In genomic region chr4:82044141-82044993, GRCh38 we compare ENCODE assay signal across 8 cellular contexts.
DNase-seq lines count a peak whose midpoint lies in the region; ATAC-seq and TF ChIP-seq lines count a peak whose summit lies in the region.

No MANE protein-coding gene starts in this region.

- no peaks in the 10 kb centered on the region for H3K4me1 Mint-ChIP-seq in central memory CD8-positive, alpha-beta T cell

- no peak overlapping the region for H3K27ac Mint-ChIP-seq in central memory CD8-positive, alpha-beta T cell (ENCODE audit: low read depth)

- no peak overlapping the region for H3K4me3 Mint-ChIP-seq in central memory CD8-positive, alpha-beta T cell

- no peaks in the 10 kb centered on the region for H3K36me3 ChIP-seq in kidney epithelial cell (ENCODE audit: control insufficient read depth, insufficient read depth, low read length)

- H3K27me3 Mint-ChIP-seq in central memory CD8-positive, alpha-beta T cell: peaks cover 56% of the 10 kb centered on the region

- CTCF ChIA-PET in AG04450 (lab: Charles Lee): interaction anchor here (0.6 kb wide), 1 partner anchor 1587 kb away, joined by 3 read pairs; no protein-coding TSS in a partner anchor

- H3K9me3 Mint-ChIP-seq in central memory CD8-positive, alpha-beta T cell: no peaks in the 10 kb centered on the region

- no peak for DNase-seq in AG04450 (ENCODE audit: low read depth, low spot score)
- peak; percentile 4 for DNase-seq in GOT3 (lab: John Stamatoyannopoulos, UW)
- DNase-seq in NOMO-1 (lab: John Stamatoyannopoulos, UW; ENCODE audit: unreplicated experiment in 2 of 2): peak; percentile 28 to 37
- DNase-seq in central memory CD8-positive, alpha-beta T cell (ENCODE audit: low spot score in 2 of 2): no peak
- peak; percentile 12 for DNase-seq in kidney epithelial cell (ENCODE audit: low read depth)
- peak; percentile 32 for DNase-seq in stimulated activated CD8-positive, alpha-beta memory T cell treated with anti-CD3 and anti-CD28 coated beads, Interleukin-4, amount 100 ng/mL, for 48 hours
- no peak for DNase-seq in amniotic stem cell (lab: John Stamatoyannopoulos, UW)
- DNase-seq in GM13977 (ENCODE audit: low spot score): no peak

- no peaks in the 10 kb centered on the region for H3K9me3 ChIP-seq in AG04450 (ENCODE audit: control insufficient read depth, insufficient read depth, low read length)

- peak; percentile 32 for ATAC-seq in central memory CD8-positive, alpha-beta T cell (replicated peaks; ENCODE audit: extremely low read depth, poor library complexity, severe bottlenecking)

- H3K4me3 ChIP-seq in AG04450 (ENCODE audit: low read depth, low read length) (peak overlapping the region; percentile 25; the same call in 1 of the 2 replicates), kidney epithelial cell (ENCODE audit: low read depth, low read length) (peak overlapping the region; percentile 51)

- in situ Hi-C loops in GM13977 (cut with MboI; ENCODE audit: low pct_unique_long_range_greater_than_20kb, low sequenced_read_pairs, unreplicated experiment): no loop called here

- H3K27me3 ChIP-seq in AG04450 (ENCODE audit: control insufficient read depth, insufficient read depth, low read length) (peaks cover 20% of the 10 kb centered on the region), kidney epithelial cell (ENCODE audit: control insufficient read depth, insufficient read depth, low read length) (peaks cover 34% of the 10 kb centered on the region)

- TF ChIP-seq CTCF in AG04450 (IDR thresholded peaks at IDR 0.05; ENCODE audit: low read depth, low read length) (no peak), kidney epithelial cell (IDR thresholded peaks at IDR 0.05; ENCODE audit: insufficient read depth, low read length, poor library complexity, severe bottlenecking) (no peak), GM13977 (IDR thresholded peaks at IDR 0.05; ENCODE audit: extremely low read depth, insufficient read depth, missing control alignments) (no peak)

- H3K27ac ChIP-seq in AG04450 (ENCODE audit: low read depth, low read length): no peak overlapping the region

- POLR2A ChIA-PET in AG04450 (lab: Yijun Ruan, JAX): no interaction called here

- no peaks in the 10 kb centered on the region for H3K36me3 Mint-ChIP-seq in central memory CD8-positive, alpha-beta T cell (ENCODE audit: insufficient read depth)

Comparison
In these comparisons a context has a peak if more than half of its experiments do, and no peak if none do; other contexts are left out.
1. DNase-seq: peak in GOT3 (single experiment), NOMO-1 (2 of 2), kidney epithelial cell (single experiment) and stimulated activated CD8-positive, alpha-beta memory T cell treated with anti-CD3 and anti-CD28 coated beads, Interleukin-4, amount 100 ng/mL, for 48 hours (single experiment); none in AG04450 (single experiment), central memory CD8-positive, alpha-beta T cell (0 of 2), amniotic stem cell (single experiment) and GM13977 (single experiment).